Comparison of ENCODE assay signal across 8 cellular contexts in the genomic region with DNA sequence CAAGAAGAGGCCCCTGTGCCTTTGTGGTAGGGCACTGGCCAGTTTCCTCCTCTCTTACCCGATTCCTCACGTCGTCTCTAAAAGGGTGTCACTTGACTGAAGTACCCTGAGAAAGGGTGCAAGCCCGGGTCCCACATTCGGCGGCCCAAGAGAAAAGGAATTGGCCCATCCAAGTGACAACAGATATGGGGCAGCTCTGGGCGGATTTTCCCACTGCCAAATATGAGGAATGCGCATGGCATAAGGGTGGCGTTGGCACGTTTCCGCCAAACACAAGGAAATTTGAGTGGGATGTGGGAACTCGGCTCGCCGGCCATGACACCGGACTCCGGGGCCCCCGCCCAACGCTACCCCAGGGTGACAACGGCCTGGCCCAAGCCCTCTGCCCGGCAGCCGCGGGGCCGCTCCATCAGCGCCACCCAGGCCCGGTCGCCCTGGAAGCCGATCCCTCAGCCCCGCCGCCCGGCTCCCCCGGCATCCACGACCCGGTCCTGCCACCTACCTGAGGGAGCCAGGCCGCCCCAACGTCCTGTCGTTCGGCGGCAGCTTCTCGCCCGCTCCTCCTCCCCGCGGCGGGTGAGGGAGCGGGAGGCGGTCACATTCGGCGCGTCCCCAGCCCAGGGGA. TPM values are rescaled to one million over a fixed set of nuclear protein-coding genes. Genes with fewer than 3 reads are reported as not detected.
A peak's percentile ranks its signal among the peaks of the same experiment; 100 is the strongest.
DNase-seq lines count a peak whose midpoint lies in the region; ATAC-seq and TF ChIP-seq lines count a peak whose summit lies in the region.

No MANE protein-coding gene starts in this region.

- H3K4me1 ChIP-seq in adrenal gland (replicated peaks in 1 of 2) (peaks cover 13 to 39% of the 10 kb centered on the region in 2 donors), right atrium auricular region (peaks cover 0 to 38% of the 10 kb centered on the region in 2 donors), psoas muscle (peaks cover 38% of the 10 kb centered on the region)

- DNase-seq in NCI-H2171 treated with DMSO at 0.1 percent for 48 hours (lab: John Stamatoyannopoulos, UW) (peak; percentile 21), NCI-H2171 (lab: John Stamatoyannopoulos, UW) (no peak), HFF-Myc (ENCODE audit: extremely low read depth, low read depth) (no peak), NCI-H146 (lab: John Stamatoyannopoulos, UW) (peak; percentile 31), adrenal gland (peak; percentile 42 to 69 (median 60)), right atrium auricular region (ENCODE audit: low spot score) (no peak), psoas muscle (peak; percentile 61 to 77), HPDE6-E6E7 (ENCODE audit: extremely low spot score) (no peak)

- H3K4me3 ChIP-seq in HFF-Myc (replicated peaks; ENCODE audit: low read depth, low read length), result peak overlapping the region; percentile 92
- peak overlapping the region; percentile 7 to 92 (median 72) for H3K4me3 ChIP-seq in adrenal gland
- peak overlapping the region; percentile 85 to 95 for H3K4me3 ChIP-seq in right atrium auricular region
- H3K4me3 ChIP-seq in psoas muscle, result peak overlapping the region; percentile 92

- H3K9me3 ChIP-seq in adrenal gland (replicated peaks in 1 of 3) (no peaks in the 10 kb centered on the region), right atrium auricular region (no peaks in the 10 kb centered on the region), psoas muscle (no peaks in the 10 kb centered on the region)

- TF ChIP-seq CTCF in HFF-Myc (IDR thresholded peaks at IDR 0.05; ENCODE audit: low read depth, low read length, missing control alignments), result no peak
- no peak for TF ChIP-seq CTCF in adrenal gland (IDR thresholded peaks at IDR 0.05)
- no peak for TF ChIP-seq CTCF in right atrium auricular region (IDR thresholded peaks at IDR 0.05)
- no peak for TF ChIP-seq CTCF in psoas muscle (IDR thresholded peaks at IDR 0.05)

- no peak for TF ChIP-seq POLR2A in adrenal gland (IDR thresholded peaks at IDR 0.05)

- H3K27ac ChIP-seq in adrenal gland (peak overlapping the region; percentile 90 to 98 (median 98)), right atrium auricular region (peak overlapping the region; percentile 99), psoas muscle (peak overlapping the region; percentile 99)

- H3K36me3 ChIP-seq in adrenal gland (replicated peaks in 1 of 2), result no peaks in the 10 kb centered on the region
- H3K36me3 ChIP-seq in right atrium auricular region, result no peaks in the 10 kb centered on the region
- no peaks in the 10 kb centered on the region for H3K36me3 ChIP-seq in psoas muscle (ENCODE audit: insufficient read depth in 1 of 2, low read depth in 1 of 2)

- peak; percentile 54 to 68 (median 64) for ATAC-seq in psoas muscle

- H3K27me3 ChIP-seq in adrenal gland (no peaks in the 10 kb centered on the region), right atrium auricular region (no peaks in the 10 kb centered on the region), psoas muscle (ENCODE audit: insufficient read depth in 3 of 3, low read length in 2 of 3) (no peaks in the 10 kb centered on the region)

- intact Hi-C loops in adrenal gland (cut with DNase I), result loop anchor here in 1 of 2 donors (10.0 kb wide), 1 partner anchor 69 kb away; no protein-coding TSS in a partner anchor
- intact Hi-C loops in psoas muscle (cut with DNase I), result loop anchor here in 1 of 2 donors (5.0 kb wide), 1 partner anchor 36 kb away; no protein-coding TSS in a partner anchor

- WGBS in adrenal gland, 4 donors, result 0 to 1% (median 0%) methylated on average over 8 to 48 of the region's 48 CpGs
- WGBS in psoas muscle, 3 donors, result 0 to 1% (median 0%) methylated on average over 42 to 48 of the region's 48 CpGs

RNA-seq across cellular contexts. Expression of a gene that starts 0.5 kb away (rescaled TPM):
- total RNA-seq in adrenal gland, result 100 to 1,000 TPM in 1 of 8 donors, 10 to 100 TPM in 7; 62.2 to 110 (median 71.1) TPM
- polyA plus RNA-seq in adrenal gland, result 10 to 100 TPM; 45.9 to 70.2 (median 52.0) TPM
- total RNA-seq in right atrium auricular region, result 100 to 1,000 TPM; 140 to 178 TPM
- total RNA-seq in psoas muscle, result 100 to 1,000 TPM; 109 to 221 (median 160) TPM
- 100 to 1,000 TPM in 2 of 3 donors, 10 to 100 TPM in 1; 87.2 to 391 (median 132) TPM for polyA plus RNA-seq in psoas muscle

Comparison
In these comparisons a context has a peak if more than half of its experiments do, and no peak if none do; other contexts are left out.
1. DNase-seq: peak in NCI-H2171 treated with DMSO at 0.1 percent for 48 hours (single experiment), NCI-H146 (single experiment), adrenal gland (7 of 7) and psoas muscle (2 of 2); none in NCI-H2171 (single experiment), HFF-Myc (single experiment), right atrium auricular region (single experiment) and HPDE6-E6E7 (single experiment).
2. Peak in every context shown above with its lines, with median percentiles within 50 percentile points of each other: H3K4me3 ChIP-seq and H3K27ac ChIP-seq.